In the genomic region with DNA sequence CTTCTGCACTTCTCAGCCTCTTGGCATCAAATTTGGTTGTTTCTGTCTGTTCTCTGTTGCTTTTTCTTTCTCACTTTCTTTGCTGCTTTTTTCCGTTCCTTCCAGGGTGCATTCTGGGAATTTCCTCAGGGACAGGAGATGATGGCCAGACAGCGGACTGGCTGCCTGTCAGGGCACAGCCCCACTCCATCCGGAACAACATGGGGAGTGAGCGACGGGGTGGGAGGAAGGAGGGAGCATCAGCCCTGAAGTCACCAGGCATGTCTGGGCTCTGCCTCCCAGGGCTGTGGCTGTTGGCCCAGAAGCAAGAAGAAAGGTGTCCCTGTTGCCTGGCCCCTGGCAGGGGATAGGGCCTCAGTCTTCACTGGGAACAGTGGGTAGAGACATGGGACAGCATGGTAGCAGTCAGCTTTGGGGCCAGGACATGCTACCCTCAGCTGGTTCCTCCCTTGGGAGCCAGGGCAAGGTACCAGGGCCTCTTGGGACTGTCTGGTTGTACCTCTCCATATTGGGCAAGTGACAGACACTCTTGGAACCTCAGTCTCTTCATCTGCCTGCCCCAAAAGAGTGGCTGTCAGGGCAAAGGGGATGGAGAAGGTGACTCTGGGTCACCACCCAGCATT, we compare ENCODE assay signal across 8 cellular contexts. TPM values are rescaled to one million over a fixed set of nuclear protein-coding genes. Genes with fewer than 3 reads are reported as not detected.
DNase-seq lines count a peak whose midpoint lies in the region; ATAC-seq and TF ChIP-seq lines count a peak whose summit lies in the region.

No MANE protein-coding gene starts in this region.

- peak overlapping the region; percentile 57 to 76 (median 68) for H3K27ac ChIP-seq in esophagus squamous epithelium
- H3K27ac ChIP-seq in CD8-positive, alpha-beta memory T cell (ENCODE audit: low read depth, low read length), result no peak overlapping the region

- BruUV-seq in Caco-2 (replicated peaks; lab: Mats Ljungman, UMichigan), result no TSS peak

- H3K4me1 ChIP-seq in Caco-2 (peaks cover 36% of the 10 kb centered on the region), esophagus squamous epithelium (peaks cover 27 to 66% (median 28%) of the 10 kb centered on the region in 3 donors)
- peaks cover 24% of the 10 kb centered on the region for H3K4me1 ChIP-seq in CD8-positive, alpha-beta memory T cell (ENCODE audit: insufficient read depth, low read length)

- 29 to 40% methylated on average over 1 to 2 of the region's 5 CpGs for WGBS in esophagus squamous epithelium, 2 donors

- TF ChIP-seq POLR2A in esophagus squamous epithelium (IDR thresholded peaks at IDR 0.05), result no peak

- H3K27me3 Mint-ChIP-seq in Caco-2 (ENCODE audit: insufficient read depth, unreplicated experiment), result no peaks in the 10 kb centered on the region
- peaks cover 40% of the 10 kb centered on the region for H3K27me3 Mint-ChIP-seq in progenitor cell of endocrine pancreas
- H3K27me3 Mint-ChIP-seq in CD8-positive, alpha-beta memory T cell, result peaks cover 4 to 10% of the 10 kb centered on the region in 2 donors

- DNase-seq in Caco-2 (peak in 1 of 2 experiments; percentile 15), esophagus squamous epithelium (lab: John Stamatoyannopoulos, UW) (no peak), progenitor cell of endocrine pancreas (ENCODE audit: low spot score, unreplicated experiment) (no peak), NCI-H187 (lab: John Stamatoyannopoulos, UW) (no peak)
- no peak for DNase-seq in CD8-positive, alpha-beta memory T cell
- DNase-seq in activated T-cell treated with anti-CD3 and anti-CD28 coated beads, Interleukin-2, amount 50 U/mL, for 48 hours, result no peak
- DNase-seq in activated CD4-positive, CD25-positive, alpha-beta regulatory T cell treated with anti-CD3 and anti-CD28 coated beads, Interleukin-2, amount 50 U/mL, for 72 hours, result no peak

- peak; percentile 38 for ATAC-seq in SK-N-SH treated with all-trans-retinoic acid at 6 μM for 48 hours

- H3K4me3 ChIP-seq in Caco-2 (ENCODE audit: low read depth, low read length), result no peak overlapping the region
- H3K4me3 ChIP-seq in esophagus squamous epithelium, result peak overlapping the region in 2 of 4 donors; percentile 13 to 28
- H3K4me3 ChIP-seq in CD8-positive, alpha-beta memory T cell (ENCODE audit: low read length), result no peak overlapping the region

- no peaks in the 10 kb centered on the region for H3K9me3 Mint-ChIP-seq in Caco-2 (ENCODE audit: unreplicated experiment)
- no peaks in the 10 kb centered on the region for H3K9me3 Mint-ChIP-seq in progenitor cell of endocrine pancreas (ENCODE audit: low read depth)
- H3K9me3 Mint-ChIP-seq in CD8-positive, alpha-beta memory T cell, result no peaks in the 10 kb centered on the region

- H3K27ac Mint-ChIP-seq in Caco-2 (ENCODE audit: unreplicated experiment) (peak overlapping the region; percentile 7), progenitor cell of endocrine pancreas (no peak overlapping the region)
- H3K27ac Mint-ChIP-seq in CD8-positive, alpha-beta memory T cell, result peak overlapping the region in 1 of 8 donors; percentile 51

- H3K36me3 Mint-ChIP-seq in Caco-2 (ENCODE audit: insufficient read depth, unreplicated experiment) (peaks cover 17% of the 10 kb centered on the region), progenitor cell of endocrine pancreas (ENCODE audit: insufficient read depth) (no peaks in the 10 kb centered on the region)
- no peaks in the 10 kb centered on the region for H3K36me3 Mint-ChIP-seq in CD8-positive, alpha-beta memory T cell

- no peak overlapping the region for H3K4me3 Mint-ChIP-seq in Caco-2 (ENCODE audit: unreplicated experiment)
- H3K4me3 Mint-ChIP-seq in progenitor cell of endocrine pancreas (ENCODE audit: low read depth), result no peak overlapping the region
- H3K4me3 Mint-ChIP-seq in CD8-positive, alpha-beta memory T cell, result no peak overlapping the region

- H3K27me3 ChIP-seq in Caco-2 (replicated peaks; ENCODE audit: control insufficient read depth, insufficient read depth, low read length), result no peaks in the 10 kb centered on the region
- no peaks in the 10 kb centered on the region for H3K27me3 ChIP-seq in esophagus squamous epithelium
- H3K27me3 ChIP-seq in CD8-positive, alpha-beta memory T cell (ENCODE audit: insufficient read depth, low read length, poor library complexity, severe bottlenecking), result no peaks in the 10 kb centered on the region

- no peaks in the 10 kb centered on the region for H3K9me3 ChIP-seq in Caco-2
- no peaks in the 10 kb centered on the region for H3K9me3 ChIP-seq in esophagus squamous epithelium
- H3K9me3 ChIP-seq in CD8-positive, alpha-beta memory T cell (ENCODE audit: low read length), result no peaks in the 10 kb centered on the region

- intact Hi-C loops in Caco-2 (cut with micrococcal nuclease; ENCODE audit: unreplicated experiment), result loop anchor here (1.0 kb wide), 2 partner anchors 56 to 76 kb away; a partner anchor contains a TSS
- intact Hi-C loops in esophagus squamous epithelium (cut with DNase I), result loop anchor here (5.0 kb wide), 1 partner anchor 136 kb away; no protein-coding TSS in a partner anchor

- H3K36me3 ChIP-seq in Caco-2 (ENCODE audit: control insufficient read depth, insufficient read depth, low read length), result no peaks in the 10 kb centered on the region
- peaks cover 0 to 7% (median 0%) of the 10 kb centered on the region in 3 donors for H3K36me3 ChIP-seq in esophagus squamous epithelium
- no peaks in the 10 kb centered on the region for H3K36me3 ChIP-seq in CD8-positive, alpha-beta memory T cell (ENCODE audit: insufficient read depth, low read length)

- no peak for TF ChIP-seq CTCF in Caco-2 (IDR thresholded peaks at IDR 0.05; ENCODE audit: insufficient read depth in 1 of 2, low read depth in 1 of 2, low read length in 1 of 2, severe bottlenecking in 1 of 2, unreplicated experiment in 1 of 2)
- TF ChIP-seq CTCF in esophagus squamous epithelium (IDR thresholded peaks at IDR 0.05), result no peak
- peak; percentile 27 for TF ChIP-seq CTCF in progenitor cell of endocrine pancreas (IDR thresholded peaks at IDR 0.05; ENCODE audit: unreplicated experiment)

- CTCF ChIA-PET in Caco-2 (lab: Charles Lee), result interaction anchor here (2.0 kb wide), 1 partner anchor 23 kb away, joined by 16 read pairs; a partner anchor contains a TSS
- CTCF ChIA-PET in CD8-positive, alpha-beta memory T cell (lab: Charles Lee), result interaction anchor here (0.9 to 3.3 kb wide), 12 partner anchors 12 to 174 kb away, joined by 3 to 19 read pairs (median 4); a partner anchor contains a TSS

- POLR2A ChIA-PET in Caco-2 (lab: Charles Lee), result no interaction called here
- POLR2A ChIA-PET in CD8-positive, alpha-beta memory T cell (lab: Charles Lee), result no interaction called here

- peaks cover 9% of the 10 kb centered on the region for H3K4me1 Mint-ChIP-seq in Caco-2 (ENCODE audit: low read depth, unreplicated experiment)
- H3K4me1 Mint-ChIP-seq in progenitor cell of endocrine pancreas (ENCODE audit: low read depth), result peaks cover 21% of the 10 kb centered on the region
- H3K4me1 Mint-ChIP-seq in CD8-positive, alpha-beta memory T cell, result peaks cover 14 to 22% (median 19%) of the 10 kb centered on the region in 3 donors

TF ChIP-seq in SK-N-SH treated with all-trans-retinoic acid at 6 μM for 48 hours, 23 proteins besides CTCF, POLR2A, EP300 and RAD21 (continues in another document):
- no peak for TF ChIP-seq ZFP30 (CRISPR knock-in tag; IDR thresholded peaks at IDR 0.05)
- TF ChIP-seq, protein P1, sequence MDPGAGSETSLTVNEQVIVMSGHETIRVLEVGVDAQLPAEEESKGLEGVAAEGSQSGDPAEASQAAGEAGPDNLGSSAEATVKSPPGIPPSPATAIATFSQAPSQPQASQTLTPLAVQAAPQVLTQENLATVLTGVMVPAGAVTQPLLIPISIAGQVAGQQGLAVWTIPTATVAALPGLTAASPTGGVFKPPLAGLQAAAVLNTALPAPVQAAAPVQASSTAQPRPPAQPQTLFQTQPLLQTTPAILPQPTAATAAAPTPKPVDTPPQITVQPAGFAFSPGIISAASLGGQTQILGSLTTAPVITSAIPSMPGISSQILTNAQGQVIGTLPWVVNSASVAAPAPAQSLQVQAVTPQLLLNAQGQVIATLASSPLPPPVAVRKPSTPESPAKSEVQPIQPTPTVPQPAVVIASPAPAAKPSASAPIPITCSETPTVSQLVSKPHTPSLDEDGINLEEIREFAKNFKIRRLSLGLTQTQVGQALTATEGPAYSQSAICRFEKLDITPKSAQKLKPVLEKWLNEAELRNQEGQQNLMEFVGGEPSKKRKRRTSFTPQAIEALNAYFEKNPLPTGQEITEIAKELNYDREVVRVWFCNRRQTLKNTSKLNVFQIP (CRISPR knock-in tag; IDR thresholded peaks at IDR 0.05; ENCODE audit: borderline replicate concordance, low read depth), result no peak
- TF ChIP-seq TCF4 (CRISPR knock-in tag; IDR thresholded peaks at IDR 0.05; ENCODE audit: borderline replicate concordance), result no peak
- TF ChIP-seq, protein P2, sequence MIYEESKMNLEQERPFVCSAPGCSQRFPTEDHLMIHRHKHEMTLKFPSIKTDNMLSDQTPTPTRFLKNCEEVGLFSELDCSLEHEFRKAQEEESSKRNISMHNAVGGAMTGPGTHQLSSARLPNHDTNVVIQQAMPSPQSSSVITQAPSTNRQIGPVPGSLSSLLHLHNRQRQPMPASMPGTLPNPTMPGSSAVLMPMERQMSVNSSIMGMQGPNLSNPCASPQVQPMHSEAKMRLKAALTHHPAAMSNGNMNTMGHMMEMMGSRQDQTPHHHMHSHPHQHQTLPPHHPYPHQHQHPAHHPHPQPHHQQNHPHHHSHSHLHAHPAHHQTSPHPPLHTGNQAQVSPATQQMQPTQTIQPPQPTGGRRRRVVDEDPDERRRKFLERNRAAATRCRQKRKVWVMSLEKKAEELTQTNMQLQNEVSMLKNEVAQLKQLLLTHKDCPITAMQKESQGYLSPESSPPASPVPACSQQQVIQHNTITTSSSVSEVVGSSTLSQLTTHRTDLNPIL (CRISPR knock-in tag; IDR thresholded peaks at IDR 0.05; ENCODE audit: low read depth), result no peak

RNA-seq across cellular contexts. Expression of a gene that starts 8.6 kb away (rescaled TPM):
- total RNA-seq in Caco-2 (2022) (8.9 and 9.1 TPM in 2 replicates), esophagus squamous epithelium (10 to 100 TPM in 1 of 4 donors, 1 to 10 TPM in 3; 1.6 to 42.3 (median 6.2) TPM), progenitor cell of endocrine pancreas (3.5 and 8.2 TPM in 2 replicates)
- under 1 TPM in 1 of 2 experiments, not detected in 1; 0.29 TPM for total RNA-seq in CD8-positive, alpha-beta memory T cell
- polyA plus RNA-seq in CD8-positive, alpha-beta memory T cell, result not detected

RNA-seq across cellular contexts. Expression of a gene that starts 23.7 kb away (rescaled TPM):
- total RNA-seq in Caco-2 (2022) (6.8 and 9.8 TPM in 2 replicates), esophagus squamous epithelium (1 to 10 TPM in 3 of 4 donors, under 1 TPM in 1; 0.83 to 1.7 (median 1.3) TPM), progenitor cell of endocrine pancreas (3.5 and 5.4 TPM in 2 replicates)
- 1 to 10 TPM; 4.8 to 5.0 TPM for total RNA-seq in CD8-positive, alpha-beta memory T cell
- not detected for polyA plus RNA-seq in CD8-positive, alpha-beta memory T cell

RNA-seq across cellular contexts. Expression of a gene that starts 56.0 kb away (rescaled TPM):
- total RNA-seq in Caco-2 (2022) (48.8 and 54.4 TPM in 2 replicates), esophagus squamous epithelium (10 to 100 TPM; 27.8 to 41.0 (median 39.0) TPM), progenitor cell of endocrine pancreas (36.1 and 36.7 TPM in 2 replicates)
- 10 to 100 TPM; 57.4 to 66.7 TPM for total RNA-seq in CD8-positive, alpha-beta memory T cell
- polyA plus RNA-seq in CD8-positive, alpha-beta memory T cell, result 28.3 TPM
